Comparison of ENCODE assay signal across 8 cellular contexts in genomic region chr15:40313531-40314398, GRCh38. TPM values are rescaled to one million over a fixed set of nuclear protein-coding genes. Genes with fewer than 3 reads are reported as not detected.
DNase-seq lines count a peak whose midpoint lies in the region; ATAC-seq and TF ChIP-seq lines count a peak whose summit lies in the region.

No MANE protein-coding gene starts in this region.

- H3K36me3 ChIP-seq in colonic mucosa (no peaks in the 10 kb centered on the region), skeletal muscle satellite cell (ENCODE audit: insufficient read depth, low read length) (no peaks in the 10 kb centered on the region)

- H3K4me3 ChIP-seq in colonic mucosa (no peak overlapping the region), skeletal muscle satellite cell (ENCODE audit: low read length) (no peak overlapping the region)

- peak; percentile 26 for DNase-seq in stimulated activated CD4-positive, alpha-beta T cell treated with anti-CD3 and anti-CD28 coated beads, Interleukin-4, amount 100 ng/mL, for 24 hours
- DNase-seq in stimulated activated CD4-positive, alpha-beta T cell treated with anti-CD3 and anti-CD28 coated beads, Interleukin-2, amount 100 ng/mL, for 24 hours: no peak
- DNase-seq in NCI-H69 (lab: John Stamatoyannopoulos, UW) (peak; percentile 96), colonic mucosa (peak; percentile 87), HPDE6-E6E7 (ENCODE audit: extremely low spot score) (no peak)

- H3K9ac ChIP-seq in colonic mucosa (ENCODE audit: low read depth in 2 of 2, low read length in 2 of 2) (no peak overlapping the region), skeletal muscle satellite cell (ENCODE audit: low read depth, low read length) (no peak overlapping the region)

- intact Hi-C loops in colonic mucosa (cut with DNase I): loop anchor here (5.0 kb wide), 1 partner anchor 36 kb away; no protein-coding TSS in a partner anchor

- ATAC-seq in HG03378 (IDR thresholded peaks at IDR 0.05; ENCODE audit: unreplicated experiment) (no peak), GM19467 (IDR thresholded peaks at IDR 0.05; ENCODE audit: unreplicated experiment) (no peak)

- TF ChIP-seq CTCF in colonic mucosa (IDR thresholded peaks at IDR 0.05): no peak

- peak overlapping the region; percentile 12 for H3K4me2 ChIP-seq in skeletal muscle satellite cell (ENCODE audit: low read length)

- H3K27me3 ChIP-seq in colonic mucosa (no peaks in the 10 kb centered on the region), skeletal muscle satellite cell (ENCODE audit: control insufficient read depth, insufficient read depth, low read length) (peaks cover 38% of the 10 kb centered on the region)

- H3K9me3 ChIP-seq in colonic mucosa (no peaks in the 10 kb centered on the region), skeletal muscle satellite cell (replicated peaks; ENCODE audit: low read length) (no peaks in the 10 kb centered on the region)

- H3K4me1 ChIP-seq in colonic mucosa: no peaks in the 10 kb centered on the region
- H3K4me1 ChIP-seq in skeletal muscle satellite cell (ENCODE audit: control insufficient read depth, insufficient read depth, low read length): peaks cover 26% of the 10 kb centered on the region

- H3K27ac ChIP-seq in colonic mucosa: no peak overlapping the region

RNA-seq across cellular contexts. Expression of gene PLCB2, which starts 6.0 kb away (rescaled TPM):
- 1 to 10 TPM; 5.7 to 9.5 TPM for total RNA-seq in colonic mucosa
- total RNA-seq in skeletal muscle satellite cell (2012; rRNA removed): 0.22 and 0.76 TPM in 2 replicates

RNA-seq across cellular contexts. Expression of gene INAFM2, which starts 9.7 kb away (rescaled TPM):
- 10 to 100 TPM; 10.8 to 28.6 TPM for total RNA-seq in colonic mucosa
- 7.1 and 11.6 TPM in 2 replicates for total RNA-seq in skeletal muscle satellite cell (2012; rRNA removed)

RNA-seq across cellular contexts. Expression of gene CCDC9B, which starts 27.0 kb away (rescaled TPM):
- total RNA-seq in colonic mucosa: 10 to 100 TPM; 13.1 to 28.7 TPM
- 3.1 and 8.6 TPM in 2 replicates for total RNA-seq in skeletal muscle satellite cell (2012; rRNA removed)

RNA-seq across cellular contexts. Expression of gene ANKRD63, which starts 30.9 kb away (rescaled TPM):
- total RNA-seq in colonic mucosa: not detected
- not detected in 2 replicates for total RNA-seq in skeletal muscle satellite cell (2012; rRNA removed)

RNA-seq across cellular contexts. Expression of gene PHGR1, which starts 37.1 kb away (rescaled TPM):
- 1,000 to 10,000 TPM; 1,442 to 2,028 TPM for total RNA-seq in colonic mucosa
- total RNA-seq in skeletal muscle satellite cell (2012; rRNA removed): not detected in 2 replicates

Comparison
In these comparisons a context has a peak if more than half of its experiments do, and no peak if none do; other contexts are left out.
1. DNase-seq: peak in stimulated activated CD4-positive, alpha-beta T cell treated with anti-CD3 and anti-CD28 coated beads, Interleukin-4, amount 100 ng/mL, for 24 hours (single experiment), NCI-H69 (single experiment) and colonic mucosa (single experiment); none in stimulated activated CD4-positive, alpha-beta T cell treated with anti-CD3 and anti-CD28 coated beads, Interleukin-2, amount 100 ng/mL, for 24 hours (0 of 2) and HPDE6-E6E7 (single experiment).